Comparison of ENCODE assay signal across 18 cellular contexts in genomic region chr15:95227235-95227634, GRCh38.
DNase-seq lines count a peak whose midpoint lies in the region; ATAC-seq and TF ChIP-seq lines count a peak whose summit lies in the region.
"Had no signal": no experiment of that assay in that cellular context is flagged by ENCODE, and none has a peak within 500 bp of the region (broad histone marks: within the 10 kb centered on the region; RNA-seq: fewer than 3 reads in every experiment).

No MANE protein-coding gene starts in this region.

- TF ChIP-seq POLR2A in NB4 (IDR thresholded peaks at IDR 0.05; ENCODE audit: extremely low read depth, insufficient read length) (no peak), gastrocnemius medialis (IDR thresholded peaks at IDR 0.05) (no peak)

- POLR2A ChIA-PET in WTC11 (lab: Charles Lee), result no interaction called here

- H3K27ac Mint-ChIP-seq in WTC11 (peak overlapping the region; percentile 73), mesothelial cell of epicardium (peak overlapping the region; percentile 47)
- H3K27ac Mint-ChIP-seq: T-cell had no signal

- no peaks in the 10 kb centered on the region for H3K9me3 ChIP-seq in gastrocnemius medialis
- H3K9me3 ChIP-seq: BE2C had no signal

- no peaks in the 10 kb centered on the region for H3K27me3 ChIP-seq in gastrocnemius medialis
- H3K27me3 ChIP-seq: BE2C had no signal

- H3K4me1 ChIP-seq in gastrocnemius medialis, result no peaks in the 10 kb centered on the region
- H3K4me1 ChIP-seq: BE2C had no signal

- peak; percentile 10 for DNase-seq in NB4 (ENCODE audit: low read depth)
- DNase-seq in WTC11 (ENCODE audit: low spot score), result no peak
- no peak for DNase-seq in mesothelial cell of epicardium (ENCODE audit: low spot score in 2 of 2, unreplicated experiment in 2 of 2)
- no peak for DNase-seq in stimulated activated CD4-positive, alpha-beta T cell treated with anti-CD3 and anti-CD28 coated beads, Interleukin-12 subunit alpha, Interleukin-12 subunit beta, amount 100 ng/mL, for 4 hours
- DNase-seq in gastrocnemius medialis, result no peak
- DNase-seq: BE2C; CD4-positive, alpha-beta memory T cell; DND-41; GDM1; NCI-H1092 treated with DMSO at 0.1 percent for 48 hours; NCI-H1694; NCI-H2107; NCI-H345; NCI-H526 treated with DMSO at 0.1 percent for 48 hours; T-cell had no signal

- H3K27ac ChIP-seq in gastrocnemius medialis, result no peak overlapping the region

- no peak overlapping the region for H3K4me3 ChIP-seq in NB4 (ENCODE audit: low read depth, low read length)
- H3K4me3 ChIP-seq in gastrocnemius medialis, result no peak overlapping the region

- ATAC-seq in GM18868 (IDR thresholded peaks at IDR 0.05; ENCODE audit: unreplicated experiment), result peak; percentile 81
- no peak for ATAC-seq in WTC11
- ATAC-seq in HG02970 (IDR thresholded peaks at IDR 0.05; ENCODE audit: low FRiP score, unreplicated experiment), result no peak
- ATAC-seq in gastrocnemius medialis, result no peak
- ATAC-seq in HG03571 (IDR thresholded peaks at IDR 0.05; ENCODE audit: unreplicated experiment), result no peak
- ATAC-seq: T-cell had no signal

- H3K4me1 Mint-ChIP-seq in WTC11 (no peaks in the 10 kb centered on the region), mesothelial cell of epicardium (peaks cover 18% of the 10 kb centered on the region)
- H3K4me1 Mint-ChIP-seq: CD4-positive, alpha-beta memory T cell; T-cell had no signal

- H3K4me3 Mint-ChIP-seq in WTC11 (no peak overlapping the region), mesothelial cell of epicardium (no peak overlapping the region)
- H3K4me3 Mint-ChIP-seq: CD4-positive, alpha-beta memory T cell; T-cell had no signal

- no peaks in the 10 kb centered on the region for H3K36me3 ChIP-seq in gastrocnemius medialis
- H3K36me3 ChIP-seq: BE2C had no signal

- H3K9me3 Mint-ChIP-seq in WTC11 (peaks cover 12% of the 10 kb centered on the region), mesothelial cell of epicardium (peaks cover 43% of the 10 kb centered on the region)

- H3K36me3 Mint-ChIP-seq in WTC11 (no peaks in the 10 kb centered on the region), mesothelial cell of epicardium (peaks cover 18% of the 10 kb centered on the region)
- H3K36me3 Mint-ChIP-seq: T-cell had no signal

- H3K27me3 Mint-ChIP-seq in WTC11 (ENCODE audit: low read depth) (no peaks in the 10 kb centered on the region; the same call in 1 of the 2 replicates), mesothelial cell of epicardium (ENCODE audit: low read depth) (no peaks in the 10 kb centered on the region)
- H3K27me3 Mint-ChIP-seq: CD4-positive, alpha-beta memory T cell had no signal

- in situ Hi-C loops in gastrocnemius medialis (cut with MboI; ENCODE audit: low sequenced_read_pairs in 4 of 4), result no loop called here

- intact Hi-C loops in gastrocnemius medialis (cut with DNase I; ENCODE audit: low total_unique reads), result no loop called here

- CTCF ChIA-PET in WTC11 (lab: Charles Lee), result interaction anchor here (0.9 kb wide), 1 partner anchor 203 kb away, joined by 3 read pairs; no protein-coding TSS in a partner anchor

- no peak for TF ChIP-seq CTCF in NB4 (IDR thresholded peaks at IDR 0.05; ENCODE audit: low read depth, low read length)
- TF ChIP-seq CTCF in WTC11 (IDR thresholded peaks at IDR 0.05), result no peak
- TF ChIP-seq CTCF in mesothelial cell of epicardium (IDR thresholded peaks at IDR 0.05; ENCODE audit: unreplicated experiment), result no peak
- no peak for TF ChIP-seq CTCF in gastrocnemius medialis (IDR thresholded peaks at IDR 0.05 in 4 of 5, conservative IDR thresholded peaks at IDR 0.05 in 1 of 5)

TF ChIP-seq in WTC11, 78 proteins besides CTCF, POLR2A, EP300 and RAD21 (continues in another document):
- no peak for TF ChIP-seq USF1 (CRISPR knock-in tag; IDR thresholded peaks at IDR 0.05)
- TF ChIP-seq ZNF671 (CRISPR knock-in tag; IDR thresholded peaks at IDR 0.05), result no peak
- TF ChIP-seq FOXK1 (CRISPR knock-in tag; IDR thresholded peaks at IDR 0.05), result no peak
- no peak for TF ChIP-seq ZNF532 (CRISPR knock-in tag; IDR thresholded peaks at IDR 0.05; ENCODE audit: borderline replicate concordance)
- no peak for TF ChIP-seq AFF4 (CRISPR knock-in tag; IDR thresholded peaks at IDR 0.05; ENCODE audit: borderline replicate concordance)
- TF ChIP-seq ZBTB43 (CRISPR knock-in tag; IDR thresholded peaks at IDR 0.05), result no peak
- TF ChIP-seq ZSCAN18 (CRISPR knock-in tag; IDR thresholded peaks at IDR 0.05), result no peak
